ENCODE assay signal across 28 cellular contexts in genomic region chr16:7532534-7532933, GRCh38.
"Had no signal": no experiment of that assay in that cellular context is flagged by ENCODE, and none has a peak within 500 bp of the region (broad histone marks: within the 10 kb centered on the region; RNA-seq: fewer than 3 reads in every experiment).

No MANE protein-coding gene starts in this region.

- H3K4me3 ChIP-seq: colonic mucosa, coronary artery, dorsolateral prefrontal cortex, esophagus muscularis mucosa, esophagus squamous epithelium, gastrocnemius medialis, gastroesophageal sphincter, heart left ventricle, heart right ventricle had no signal

- H3K27ac ChIP-seq: colonic mucosa, coronary artery, dorsolateral prefrontal cortex, epithelial cell of prostate, esophagus muscularis mucosa, esophagus squamous epithelium, foreskin keratinocyte, gastrocnemius medialis, gastroesophageal sphincter, heart left ventricle, heart right ventricle had no signal

- DNase-seq: colonic mucosa; cortex of kidney; dermis blood vessel endothelial cell; dorsolateral prefrontal cortex; effector CD4-positive, alpha-beta T cell; effector CD8-positive, alpha-beta T cell; effector memory CD4-positive, alpha-beta T cell; effector memory CD8-positive, alpha-beta T cell; endodermal cell; erythroblast; esophagus squamous epithelium; foreskin fibroblast; foreskin keratinocyte; foreskin melanocyte; gastrocnemius medialis; glutamatergic neuron; heart left ventricle; heart right ventricle had no signal

- H3K36me3 ChIP-seq: colonic mucosa, esophagus muscularis mucosa, esophagus squamous epithelium, gastrocnemius medialis, gastroesophageal sphincter, heart left ventricle, heart right ventricle had no signal

- H3K4me1 ChIP-seq: colonic mucosa, esophagus muscularis mucosa, esophagus squamous epithelium, foreskin keratinocyte, gastroesophageal sphincter, heart left ventricle had no signal

- H3K4me3 Mint-ChIP-seq: dendritic cell treated with granulocyte-macrophage colony-stimulating factor and Interleukin-4, amounts not matched to agents 40 ng/mL and 50 ng/mL, for 4 days; effector memory CD8-positive, alpha-beta T cell; endodermal cell had no signal

- H3K9me3 Mint-ChIP-seq: endodermal cell had no signal

- FAIRE-seq: colon, endometrium, endothelial cell of umbilical vein, frontal cortex had no signal

- ATAC-seq: effector memory CD8-positive, alpha-beta T cell; esophagus mucosa; foreskin keratinocyte; gastrocnemius medialis; gastroesophageal sphincter; heart left ventricle; heart right ventricle had no signal

- H3K27me3 ChIP-seq: colonic mucosa, dorsolateral prefrontal cortex, esophagus muscularis mucosa, esophagus squamous epithelium, foreskin keratinocyte, gastrocnemius medialis, gastroesophageal sphincter, heart left ventricle, heart right ventricle had no signal

- H3K9me3 ChIP-seq: colonic mucosa, esophagus squamous epithelium, gastrocnemius medialis, heart left ventricle had no signal

- H3K27ac Mint-ChIP-seq: dendritic cell treated with granulocyte-macrophage colony-stimulating factor and Interleukin-4, amounts not matched to agents 40 ng/mL and 50 ng/mL, for 4 days; effector memory CD8-positive, alpha-beta T cell; endodermal cell had no signal
